ENCODE assay signal across 7 cellular contexts in the genomic region with DNA sequence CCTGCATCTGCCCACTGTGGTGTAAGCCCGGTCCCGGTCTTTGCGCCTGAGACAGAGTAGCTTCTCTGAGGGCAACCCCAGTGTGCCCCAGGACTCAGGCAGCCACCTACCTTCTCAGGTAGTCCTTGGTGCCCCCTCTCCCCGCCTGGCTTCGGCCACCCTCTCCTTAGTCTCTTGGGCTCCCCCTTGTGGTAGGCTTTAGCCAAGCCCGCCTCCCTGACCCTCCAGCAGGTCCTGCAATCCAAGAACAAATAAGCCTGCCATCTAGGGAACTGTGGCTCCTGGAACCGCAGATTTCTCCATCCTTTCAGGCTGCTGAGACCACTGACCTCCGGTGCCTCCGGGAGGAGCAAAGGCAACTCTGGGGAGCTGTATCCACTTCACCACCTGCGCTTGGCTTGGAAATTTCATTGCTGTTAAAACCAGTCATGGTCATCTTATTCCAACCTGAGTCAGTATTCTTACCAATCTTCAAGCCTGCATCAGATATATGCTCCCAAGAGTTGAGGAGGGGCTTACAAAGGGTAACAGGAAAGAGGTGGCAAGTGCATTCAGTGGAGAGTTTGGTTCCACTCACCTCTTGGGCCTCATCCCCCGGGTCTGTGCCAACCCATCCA. TPM values are rescaled to one million over a fixed set of nuclear protein-coding genes. Genes with fewer than 3 reads are reported as not detected.
A peak's percentile ranks its signal among the peaks of the same experiment; 100 is the strongest.
DNase-seq lines count a peak whose midpoint lies in the region; ATAC-seq and TF ChIP-seq lines count a peak whose summit lies in the region.

No MANE protein-coding gene starts in this region.

- H3K79me2 ChIP-seq in Karpas-422 (ENCODE audit: low read length) = no peaks in the 10 kb centered on the region

- no peaks in the 10 kb centered on the region for H3K9me2 ChIP-seq in Karpas-422 (replicated peaks; ENCODE audit: insufficient read depth, low read length)

- intact Hi-C loops in spleen (cut with DNase I; ENCODE audit: low total_unique reads) = loop anchor here (5.0 kb wide), 1 partner anchor 846 kb away; no protein-coding TSS in a partner anchor

- H3K27me3 ChIP-seq in Karpas-422 (ENCODE audit: low read length) (no peaks in the 10 kb centered on the region; the same call in 1 of the 2 replicates), spleen (replicated peaks in 1 of 7) (peaks cover 0 to 10% (median 0%) of the 10 kb centered on the region in 7 donors)

- H2AFZ ChIP-seq in Karpas-422 (ENCODE audit: low read length) = no peak overlapping the region

- H3K4me3 ChIP-seq in Karpas-422 (ENCODE audit: low read length) (no peak overlapping the region), astrocyte of the cerebellum (ENCODE audit: low read depth, low read length) (no peak overlapping the region), spleen (no peak overlapping the region)

- no peak for TF ChIP-seq POLR2A in spleen (IDR thresholded peaks at IDR 0.05)

- ATAC-seq in GM21825 (IDR thresholded peaks at IDR 0.05; ENCODE audit: unreplicated experiment) = peak; percentile 74

- TF ChIP-seq CTCF in GM10248 (IDR thresholded peaks at IDR 0.05; ENCODE audit: control extremely low read depth, extremely low read depth, low read depth, missing control alignments) (peak; percentile 92), astrocyte of the cerebellum (IDR thresholded peaks at IDR 0.05; ENCODE audit: low read depth, low read length, missing control alignments) (peak; percentile 97), spleen (IDR thresholded peaks at IDR 0.05 in 8 of 11, conservative IDR thresholded peaks at IDR 0.05 in 3 of 11) (peak; percentile 38 to 85 (median 65))

- no peaks in the 10 kb centered on the region for H3K9me3 ChIP-seq in Karpas-422 (ENCODE audit: low read length)
- peaks cover 0 to 11% (median 2%) of the 10 kb centered on the region in 8 donors for H3K9me3 ChIP-seq in spleen

- DNase-seq in GM10248 (ENCODE audit: extremely low spot score) = peak; percentile 80
- peak; percentile 94 for DNase-seq in Karpas-422
- peak; percentile 80 for DNase-seq in RPMI8226
- peak; percentile 39 for DNase-seq in astrocyte of the cerebellum (ENCODE audit: low read depth)
- DNase-seq in hippocampal formation (lab: John Stamatoyannopoulos, UW) = peak; percentile 7 to 46
- peak; percentile 81 for DNase-seq in spleen

- H3K4me2 ChIP-seq in Karpas-422 (ENCODE audit: low read depth, low read length, poor library complexity, severe bottlenecking) = no peak overlapping the region

- H3K9ac ChIP-seq in Karpas-422 (ENCODE audit: low read length) = no peak overlapping the region

- H3K36me3 ChIP-seq in Karpas-422 (ENCODE audit: insufficient read depth, low read length) (no peaks in the 10 kb centered on the region), spleen (no peaks in the 10 kb centered on the region)

- CTCF ChIA-PET in GM10248 (lab: Yijun Ruan, JAX) = interaction anchor here (0.7 to 5.9 kb wide), 27 partner anchors 9 to 848 kb away, joined by 3 to 73 read pairs (median 4); no protein-coding TSS in a partner anchor

- POLR2A ChIA-PET in GM10248 (lab: Yijun Ruan, JAX) = no interaction called here

- H4K20me1 ChIP-seq in Karpas-422 (ENCODE audit: insufficient read depth, low read depth, low read length) = no peaks in the 10 kb centered on the region

- H3K4me1 ChIP-seq in Karpas-422 (ENCODE audit: low read length) = no peaks in the 10 kb centered on the region
- H3K4me1 ChIP-seq in spleen = no peaks in the 10 kb centered on the region

- 22 to 31% (median 24%) methylated on average over 11 of the region's 11 CpGs for WGBS in spleen, 5 donors

- H3K27ac ChIP-seq in Karpas-422 (ENCODE audit: low read length) (no peak overlapping the region), spleen (no peak overlapping the region)

- in situ Hi-C loops in astrocyte of the cerebellum (cut with HindIII; ENCODE audit: low sequenced_read_pairs) = no loop called here

RNA-seq across cellular contexts. Expression of gene TENM4, which starts 52.8 kb away (rescaled TPM):
- 0.87 TPM in 1 of 2 replicates, not detected in the other for total RNA-seq in Karpas-422 (2014; rRNA removed; shearing (Covaris generic); ENCODE audit: low replicate concordance)
- 1 to 10 TPM in 6 of 7 donors, under 1 TPM in 1; 0.66 to 4.5 (median 1.4) TPM for total RNA-seq in spleen
- polyA plus RNA-seq in spleen = under 1 TPM; 0.09 to 0.20 (median 0.19) TPM

Comparison
In these comparisons a context has a peak if more than half of its experiments do, and no peak if none do; other contexts are left out.
1. DNase-seq: peak in every context shown above with its lines; median percentile 94 in Karpas-422; 81 in spleen; 80 in GM10248; 80 in RPMI8226; 39 in astrocyte of the cerebellum; 26 in hippocampal formation.